ENCODE assay signal across 8 cellular contexts in the genomic region with DNA sequence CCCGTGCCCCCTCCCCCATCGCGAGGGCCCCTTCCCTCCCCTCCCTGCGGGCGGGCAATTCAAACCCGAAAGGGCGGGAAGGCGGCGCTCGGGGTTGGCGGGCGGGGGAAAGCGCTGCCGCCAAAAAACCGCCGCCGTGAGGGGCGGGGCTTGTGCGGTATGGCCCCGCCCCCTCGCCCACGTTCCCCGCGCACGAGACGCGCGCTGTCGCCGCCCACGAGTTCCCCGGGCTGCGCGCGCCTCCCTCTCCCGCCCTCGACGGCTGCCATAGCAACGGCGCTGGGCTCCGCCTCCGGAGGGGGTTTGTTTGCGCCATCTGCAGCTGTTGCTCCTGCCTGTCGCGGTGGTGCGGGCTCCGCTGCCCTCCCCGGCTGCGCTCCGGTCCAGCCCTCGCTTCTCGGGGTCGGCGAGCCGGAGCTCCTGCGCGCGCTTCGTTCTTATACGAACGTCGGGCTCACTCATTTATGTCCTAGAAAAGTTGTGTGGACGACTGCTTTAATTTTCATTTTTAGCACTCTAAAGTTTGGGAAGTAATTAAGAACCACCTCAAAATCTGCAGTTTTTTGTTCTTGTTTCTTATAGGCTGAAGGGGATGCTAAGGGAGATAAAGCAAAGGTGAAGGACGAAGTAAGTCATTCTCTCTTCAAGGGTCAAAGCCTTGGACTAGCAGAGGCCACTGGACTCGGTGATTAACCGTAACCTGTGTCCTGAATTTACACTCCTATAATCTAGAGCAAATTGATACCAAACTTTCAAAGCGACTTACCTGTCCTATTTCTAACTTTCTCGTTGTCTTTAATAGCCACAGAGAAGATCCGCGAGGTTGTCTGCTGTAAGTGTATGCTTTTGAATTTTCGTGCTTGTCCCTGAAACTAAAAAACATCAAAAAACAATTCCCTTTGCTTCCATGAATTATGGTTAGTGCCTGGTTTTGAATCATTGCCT. TPM values are rescaled to one million over a fixed set of nuclear protein-coding genes. Genes with fewer than 3 reads are reported as not detected.
DNase-seq lines count a peak whose midpoint lies in the region; ATAC-seq and TF ChIP-seq lines count a peak whose summit lies in the region.

No MANE protein-coding gene starts in this region.

- H3F3A ChIP-seq in PC-9 (ENCODE audit: insufficient read depth, low read depth), result peaks cover 29% of the 10 kb centered on the region; the same call in 1 of the 2 replicates

- no peaks in the 10 kb centered on the region for H3K27me3 Mint-ChIP-seq in activated T-cell treated with anti-CD3 and anti-CD28 coated beads, Interleukin-2, amount 50 U/mL, for 4 hours (ENCODE audit: low read depth)

- H3K4me3 Mint-ChIP-seq in activated T-cell treated with anti-CD3 and anti-CD28 coated beads, Interleukin-2, amount 50 U/mL, for 4 hours, result peak overlapping the region; percentile 89

- BruUV-seq in PC-9 (replicated peaks; lab: Mats Ljungman, UMichigan), result TSS peak; percentile 42

- H3K27me3 ChIP-seq in PC-9 (ENCODE audit: insufficient read depth, low read depth), result no peaks in the 10 kb centered on the region
- no peaks in the 10 kb centered on the region for H3K27me3 ChIP-seq in mucosa of rectum (ENCODE audit: control insufficient read depth in 2 of 2, insufficient read depth in 2 of 2, low read length in 2 of 2)

- peak; percentile 55 for ATAC-seq in GM21717 (IDR thresholded peaks at IDR 0.05; ENCODE audit: unreplicated experiment)
- peak; percentile 64 to 76 for ATAC-seq in activated T-cell treated with anti-CD3 and anti-CD28 coated beads, Interleukin-2, amount 50 U/mL, for 4 hours

- DNase-seq in DMS 273 treated with DMSO at 0.1 percent for 48 hours (lab: John Stamatoyannopoulos, UW), result peak; percentile 88
- DNase-seq in KBM-7, result peak; percentile 95
- DNase-seq in PC-9, result peak; percentile 65 to 93
- peak; percentile 96 for DNase-seq in activated T-cell treated with anti-CD3 and anti-CD28 coated beads, Interleukin-2, amount 50 U/mL, for 4 hours
- peak; percentile 95 to 99 for DNase-seq in erythroblast (lab: John Stamatoyannopoulos, UW)
- peak; percentile 90 to 97 for DNase-seq in stimulated activated CD8-positive, alpha-beta memory T cell treated with anti-CD3 and anti-CD28 coated beads, Interleukin-4, amount 100 ng/mL, for 1 hour (ENCODE audit: low read depth in 2 of 2, low spot score in 1 of 2)

- H3K27ac ChIP-seq in PC-9, result peak overlapping the region; percentile 86; the same call in 1 of the 2 replicates
- H3K27ac ChIP-seq in mucosa of rectum (ENCODE audit: low read depth in 2 of 2, low read length in 2 of 2), result peak overlapping the region; percentile 99 to 100

- peaks cover 19% of the 10 kb centered on the region for H4K20me1 ChIP-seq in PC-9 (ENCODE audit: insufficient read depth)

- TF ChIP-seq CTCF in PC-9 (conservative IDR thresholded peaks at IDR 0.05), result no peak

- CTCF ChIA-PET in PC-9 (lab: Charles Lee), result no interaction called here

- POLR2A ChIA-PET in PC-9 (lab: Charles Lee; ENCODE audit: unreplicated experiment), result interaction anchor here (1.0 kb wide), 1 partner anchor 58 kb away, joined by 4 read pairs; no protein-coding TSS in a partner anchor

- H3K9me3 ChIP-seq in PC-9 (ENCODE audit: insufficient read depth, low read depth) (no peaks in the 10 kb centered on the region), mucosa of rectum (ENCODE audit: control insufficient read depth in 2 of 2, low read length in 2 of 2) (no peaks in the 10 kb centered on the region)

- H3K4me1 Mint-ChIP-seq in activated T-cell treated with anti-CD3 and anti-CD28 coated beads, Interleukin-2, amount 50 U/mL, for 4 hours (ENCODE audit: low read depth), result peaks cover 50% of the 10 kb centered on the region

- intact Hi-C loops in PC-9 (cut with micrococcal nuclease; ENCODE audit: unreplicated experiment), result loop anchor here (1.0 to 2.0 kb wide), 2 partner anchors 41 to 58 kb away; a partner anchor contains a TSS

- peaks cover 18% of the 10 kb centered on the region for H3K36me3 ChIP-seq in PC-9 (ENCODE audit: low read depth)
- H3K36me3 ChIP-seq in mucosa of rectum (ENCODE audit: control insufficient read depth in 2 of 2, insufficient read depth in 2 of 2, low read length in 2 of 2), result peaks cover 25 to 36% of the 10 kb centered on the region in 2 donors

- peaks cover 38% of the 10 kb centered on the region for H3K36me3 Mint-ChIP-seq in activated T-cell treated with anti-CD3 and anti-CD28 coated beads, Interleukin-2, amount 50 U/mL, for 4 hours (ENCODE audit: insufficient read depth)

- H3K4me1 ChIP-seq in PC-9 (replicated peaks; ENCODE audit: insufficient read depth) (peaks cover 23% of the 10 kb centered on the region), mucosa of rectum (ENCODE audit: control insufficient read depth in 2 of 2, insufficient read depth in 2 of 2, low read length in 2 of 2) (peaks cover 34 to 42% of the 10 kb centered on the region in 2 donors)

- H3K4me2 ChIP-seq in PC-9, result peak overlapping the region; percentile 94

- H3K79me2 ChIP-seq in PC-9 (ENCODE audit: low read depth), result peaks cover 18% of the 10 kb centered on the region

- H3K9me2 ChIP-seq in PC-9 (ENCODE audit: insufficient read depth), result no peaks in the 10 kb centered on the region

- in situ Hi-C loops in KBM-7 (cut with MboI; ENCODE audit: low pct_unique_long_range_greater_than_20kb, low sequenced_read_pairs), result no loop called here

- H3K9ac ChIP-seq in mucosa of rectum (ENCODE audit: low read depth in 1 of 2, low read length in 2 of 2), result peak overlapping the region; percentile 56 to 99

- H2AFZ ChIP-seq in PC-9, result no peak overlapping the region

- peak; percentile 49 for TF ChIP-seq POLR2A in erythroblast (IDR thresholded peaks at IDR 0.05; ENCODE audit: low read length)

- no peaks in the 10 kb centered on the region for H3K9me3 Mint-ChIP-seq in activated T-cell treated with anti-CD3 and anti-CD28 coated beads, Interleukin-2, amount 50 U/mL, for 4 hours

- H3K4me3 ChIP-seq in PC-9 (peak overlapping the region; percentile 75), mucosa of rectum (ENCODE audit: low read length in 2 of 2) (peak overlapping the region; percentile 71 to 83)

RNA-seq across cellular contexts. Expression of a gene that starts 0.9 kb away (rescaled TPM):
- total RNA-seq in PC-9 (2021), result 515 and 629 TPM in 2 replicates
- 100 to 1,000 TPM; 417 to 447 (median 437) TPM for total RNA-seq in activated T-cell treated with anti-CD3 and anti-CD28 coated beads, Interleukin-2, amount 50 U/mL, for 4 hours

RNA-seq across cellular contexts. Expression of a gene that starts 41.1 kb away (rescaled TPM):
- 35.4 and 41.4 TPM in 2 replicates for total RNA-seq in PC-9 (2021)
- total RNA-seq in activated T-cell treated with anti-CD3 and anti-CD28 coated beads, Interleukin-2, amount 50 U/mL, for 4 hours, result 10 to 100 TPM; 59.7 to 68.8 (median 60.1) TPM

RNA-seq across cellular contexts. Expression of a gene that starts 56.4 kb away (rescaled TPM):
- 60.5 and 68.5 TPM in 2 replicates for total RNA-seq in PC-9 (2021)
- total RNA-seq in activated T-cell treated with anti-CD3 and anti-CD28 coated beads, Interleukin-2, amount 50 U/mL, for 4 hours, result 100 to 1,000 TPM; 131 to 157 (median 134) TPM

Comparison
In these comparisons a context has a peak if more than half of its experiments do, and no peak if none do; other contexts are left out.
1. Peak in every context shown above with its lines: DNase-seq, ATAC-seq, H3K4me3 ChIP-seq and H3K27ac ChIP-seq.